In genomic region chr18:48052291-48052840, GRCh38 we compare ENCODE assay signal across 20 cellular contexts.
A peak's percentile ranks its signal among the peaks of the same experiment; 100 is the strongest.
DNase-seq lines count a peak whose midpoint lies in the region; ATAC-seq, FAIRE-seq and TF ChIP-seq lines count a peak whose summit lies in the region.
"Had no signal": no experiment of that assay in that cellular context is flagged by ENCODE, and none has a peak within 500 bp of the region (broad histone marks: within the 10 kb centered on the region; RNA-seq: fewer than 3 reads in every experiment).

No MANE protein-coding gene starts in this region.

- no peaks in the 10 kb centered on the region for H3K9me3 Mint-ChIP-seq in endodermal cell
- no peaks in the 10 kb centered on the region for H3K9me3 Mint-ChIP-seq in activated T-helper 2 cell treated with anti-CD3 and anti-CD28 coated beads, Interferon-gamma antibody, Interleukin-2, Interleukin-4, amounts not matched to agents 10 μg/mL and 5 μg/mL and 100 μg/mL, durations not matched to agents 14 hours and 24 hours and 36 hours
- H3K9me3 Mint-ChIP-seq: CD4-positive, alpha-beta T cell; HFFc6 had no signal

- intact Hi-C loops in body of pancreas (cut with DNase I) = no loop called here
- intact Hi-C loops in kidney (cut with DNase I) = no loop called here
- intact Hi-C loops in posterior vena cava (cut with DNase I) = no loop called here
- intact Hi-C loops in activated T-helper 2 cell treated with anti-CD3 and anti-CD28 coated beads, Interferon-gamma antibody, Interleukin-2, Interleukin-4, amounts not matched to agents 10 μg/mL and 5 μg/mL and 100 μg/mL, durations not matched to agents 14 hours and 24 hours and 36 hours (cut with micrococcal nuclease) = no loop called here

- no peaks in the 10 kb centered on the region for H3K36me3 Mint-ChIP-seq in endodermal cell (ENCODE audit: low read depth)
- no peaks in the 10 kb centered on the region for H3K36me3 Mint-ChIP-seq in activated T-helper 2 cell treated with anti-CD3 and anti-CD28 coated beads, Interferon-gamma antibody, Interleukin-2, Interleukin-4, amounts not matched to agents 10 μg/mL and 5 μg/mL and 100 μg/mL, durations not matched to agents 14 hours and 24 hours and 36 hours (ENCODE audit: low read depth)

- H3K27ac ChIP-seq in RWPE1 (0 out of 2 replicates have a peak overlapping the region, but pooled peaks have one; percentile 10), body of pancreas (peak overlapping the region in 2 of 4 donors; percentile 15 to 18), kidney (ENCODE audit: low read depth in 2 of 2, low read length in 2 of 2) (no peak overlapping the region), endodermal cell (ENCODE audit: low read depth, low read length) (no peak overlapping the region)
- H3K27ac ChIP-seq: A549, C4-2B had no signal

- H3K9ac ChIP-seq in kidney (ENCODE audit: low read length in 2 of 2) (no peak overlapping the region), endodermal cell (ENCODE audit: extremely low read depth, low read length, poor library complexity, severe bottlenecking) (no peak overlapping the region)

- no peaks in the 10 kb centered on the region for H3K36me3 ChIP-seq in body of pancreas (replicated peaks in 1 of 2; ENCODE audit: insufficient read depth in 1 of 2, low read depth in 2 of 2)
- H3K36me3 ChIP-seq in kidney (ENCODE audit: control insufficient read depth in 1 of 2, insufficient read depth in 2 of 2, low read length in 2 of 2) = no peaks in the 10 kb centered on the region
- no peaks in the 10 kb centered on the region for H3K36me3 ChIP-seq in endodermal cell (ENCODE audit: control insufficient read depth, insufficient read depth, low read length)

- H3K9me3 ChIP-seq in body of pancreas (no peaks in the 10 kb centered on the region), kidney (ENCODE audit: control insufficient read depth in 1 of 2, low read length in 2 of 2) (no peaks in the 10 kb centered on the region), endodermal cell (ENCODE audit: control insufficient read depth, low read length) (no peaks in the 10 kb centered on the region)
- H3K9me3 ChIP-seq: A549, Caco-2 had no signal

- DNase-seq in RWPE1 (ENCODE audit: low spot score) (no peak), body of pancreas (peak in 3 of 4 donors; percentile 17 to 61 (median 48)), kidney (peak; percentile 44), posterior vena cava (ENCODE audit: low spot score) (peak; percentile 5), HK-2 (ENCODE audit: unreplicated experiment) (no peak), GM10248 (ENCODE audit: extremely low spot score) (no peak), endodermal cell (no peak)
- no peak for DNase-seq in activated T-helper 2 cell treated with anti-CD3 and anti-CD28 coated beads, Interferon-gamma antibody, Interleukin-2, Interleukin-4, amounts not matched to agents 10 μg/mL and 5 μg/mL and 100 μg/mL, durations not matched to agents 14 hours and 24 hours and 36 hours (ENCODE audit: low spot score)
- DNase-seq: AML-193; Caco-2; CD4-positive, alpha-beta T cell; GF-D8; GOT3; H7; HFFc6 had no signal

- 23 to 27% methylated on average over 4 of the region's 4 CpGs for WGBS in body of pancreas, 2 donors
- WGBS in endodermal cell (ENCODE audit: insufficient coverage in 1 of 2, insufficient read length in 1 of 2), 2 experiments = 91 to 100% methylated on average over 3 to 4 of the region's 4 CpGs

- no peak overlapping the region for H3K27ac Mint-ChIP-seq in endodermal cell
- H3K27ac Mint-ChIP-seq in activated T-helper 2 cell treated with anti-CD3 and anti-CD28 coated beads, Interferon-gamma antibody, Interleukin-2, Interleukin-4, amounts not matched to agents 10 μg/mL and 5 μg/mL and 100 μg/mL, durations not matched to agents 14 hours and 24 hours and 36 hours = no peak overlapping the region
- H3K27ac Mint-ChIP-seq: CD4-positive, alpha-beta T cell; HFFc6 had no signal

- CTCF ChIA-PET in RWPE1 (lab: Yijun Ruan, JAX) = interaction anchor here (0.6 kb wide), 1 partner anchor 22 kb away, joined by 5 read pairs; no protein-coding TSS in a partner anchor
- CTCF ChIA-PET in GM10248 (lab: Yijun Ruan, JAX) = interaction anchor here (1.2 kb wide), 1 partner anchor 8 kb away, joined by 3 read pairs; no protein-coding TSS in a partner anchor

- TF ChIP-seq CTCF in RWPE1 (conservative IDR thresholded peaks at IDR 0.05; ENCODE audit: low read depth) = no peak
- TF ChIP-seq CTCF in body of pancreas (IDR thresholded peaks at IDR 0.05) = no peak
- no peak for TF ChIP-seq CTCF in kidney (IDR thresholded peaks at IDR 0.05; ENCODE audit: borderline replicate concordance, extremely low read depth, insufficient read depth)
- no peak for TF ChIP-seq CTCF in GM10248 (IDR thresholded peaks at IDR 0.05; ENCODE audit: control extremely low read depth, extremely low read depth, low read depth, missing control alignments)
- TF ChIP-seq CTCF in endodermal cell (conservative IDR thresholded peaks at IDR 0.05) = no peak

- no peak for TF ChIP-seq POLR2A in body of pancreas (IDR thresholded peaks at IDR 0.05)

- H3K27me3 Mint-ChIP-seq in endodermal cell (ENCODE audit: insufficient read depth) = peaks cover 10% of the 10 kb centered on the region
- H3K27me3 Mint-ChIP-seq in activated T-helper 2 cell treated with anti-CD3 and anti-CD28 coated beads, Interferon-gamma antibody, Interleukin-2, Interleukin-4, amounts not matched to agents 10 μg/mL and 5 μg/mL and 100 μg/mL, durations not matched to agents 14 hours and 24 hours and 36 hours (ENCODE audit: low read depth) = peaks cover 36% of the 10 kb centered on the region

- no peak overlapping the region for H3K4me3 Mint-ChIP-seq in endodermal cell
- H3K4me3 Mint-ChIP-seq in activated T-helper 2 cell treated with anti-CD3 and anti-CD28 coated beads, Interferon-gamma antibody, Interleukin-2, Interleukin-4, amounts not matched to agents 10 μg/mL and 5 μg/mL and 100 μg/mL, durations not matched to agents 14 hours and 24 hours and 36 hours (ENCODE audit: low read depth) = no peak overlapping the region
- H3K4me3 Mint-ChIP-seq: CD4-positive, alpha-beta T cell; HFFc6 had no signal

- ATAC-seq in body of pancreas = no peak
- ATAC-seq: A549, GM12878, HCT116 had no signal

- POLR2A ChIA-PET in RWPE1 (lab: Yijun Ruan, JAX; ENCODE audit: low non-redundant PET) (no interaction called here), GM10248 (lab: Yijun Ruan, JAX) (no interaction called here)

- peaks cover 11% of the 10 kb centered on the region for H3K4me1 Mint-ChIP-seq in endodermal cell
- H3K4me1 Mint-ChIP-seq in activated T-helper 2 cell treated with anti-CD3 and anti-CD28 coated beads, Interferon-gamma antibody, Interleukin-2, Interleukin-4, amounts not matched to agents 10 μg/mL and 5 μg/mL and 100 μg/mL, durations not matched to agents 14 hours and 24 hours and 36 hours (ENCODE audit: low read depth) = no peaks in the 10 kb centered on the region

- H3K27me3 ChIP-seq in body of pancreas = no peaks in the 10 kb centered on the region
- no peaks in the 10 kb centered on the region for H3K27me3 ChIP-seq in endodermal cell (ENCODE audit: control insufficient read depth, insufficient read depth, low read length, poor library complexity, severe bottlenecking)

- H3K4me1 ChIP-seq in body of pancreas (peaks cover 10% of the 10 kb centered on the region), kidney (ENCODE audit: control insufficient read depth in 1 of 2, insufficient read depth in 1 of 2, low read depth in 1 of 2, low read length in 2 of 2) (peaks cover 3 to 6% of the 10 kb centered on the region in 2 donors), endodermal cell (ENCODE audit: control insufficient read depth, insufficient read depth, low read length) (no peaks in the 10 kb centered on the region)
- H3K4me1 ChIP-seq: A549, Caco-2 had no signal

- FAIRE-seq in kidney (lab: Jason Lieb, UNC) = no peak
- FAIRE-seq: A549, D721Med, GM12878 had no signal

- H3K4me3 ChIP-seq in body of pancreas = no peak overlapping the region
- no peak overlapping the region for H3K4me3 ChIP-seq in kidney (ENCODE audit: low read length in 2 of 2)
- H3K4me3 ChIP-seq in endodermal cell (ENCODE audit: low read length) = no peak overlapping the region
- H3K4me3 ChIP-seq: A549, GM12878 had no signal

Comparison
In these comparisons a context has a peak if more than half of its experiments do, and no peak if none do; other contexts are left out.
1. DNase-seq: peak in body of pancreas (3 of 4), kidney (single experiment) and posterior vena cava (single experiment); none in RWPE1 (single experiment), HK-2 (single experiment), GM10248 (single experiment), endodermal cell (single experiment) and activated T-helper 2 cell treated with anti-CD3 and anti-CD28 coated beads, Interferon-gamma antibody, Interleukin-2, Interleukin-4, amounts not matched to agents 10 μg/mL and 5 μg/mL and 100 μg/mL, durations not matched to agents 14 hours and 24 hours and 36 hours (single experiment).